In genomic region chr1:183996396-183996795, GRCh38 we compare ENCODE assay signal across 17 cellular contexts. TPM values are rescaled to one million over a fixed set of nuclear protein-coding genes. Genes with fewer than 3 reads are reported as not detected.
DNase-seq lines count a peak whose midpoint lies in the region; ATAC-seq and TF ChIP-seq lines count a peak whose summit lies in the region.
"Had no signal": no experiment of that assay in that cellular context is flagged by ENCODE, and none has a peak within 500 bp of the region (broad histone marks: within the 10 kb centered on the region; RNA-seq: fewer than 3 reads in every experiment).

No MANE protein-coding gene starts in this region.

- no peaks in the 10 kb centered on the region for H3K36me3 Mint-ChIP-seq in activated CD4-positive, alpha-beta T cell treated with anti-CD3 and anti-CD28 coated beads, Interleukin-2, amount 10 ng/mL, durations not matched to agents 24 days and 14 days (ENCODE audit: low read depth)
- H3K36me3 Mint-ChIP-seq in Calu3 (ENCODE audit: insufficient read depth, unreplicated experiment): no peaks in the 10 kb centered on the region
- H3K36me3 Mint-ChIP-seq in activated CD8-positive, alpha-beta memory T cell treated with anti-CD3 and anti-CD28 coated beads, Interleukin-2, amount 10 ng/mL, durations not matched to agents 7 days and 5 days: no peaks in the 10 kb centered on the region
- H3K36me3 Mint-ChIP-seq: activated naive CD8-positive, alpha-beta T cell had no signal

- BruUV-seq in Calu3 (replicated peaks; lab: Mats Ljungman, UMichigan): no TSS peak

- no peak for ATAC-seq in activated CD8-positive, alpha-beta memory T cell treated with anti-CD3 and anti-CD28 coated beads, Interleukin-2, amount 10 ng/mL, durations not matched to agents 7 days and 5 days
- ATAC-seq: activated CD4-positive, alpha-beta T cell treated with anti-CD3 and anti-CD28 coated beads for 36 hours had no signal

- peaks cover 9% of the 10 kb centered on the region for H3K27me3 Mint-ChIP-seq in activated CD4-positive, alpha-beta T cell treated with anti-CD3 and anti-CD28 coated beads, Interleukin-2, amount 10 ng/mL, durations not matched to agents 24 days and 14 days
- H3K27me3 Mint-ChIP-seq in Calu3 (ENCODE audit: unreplicated experiment): no peaks in the 10 kb centered on the region
- H3K27me3 Mint-ChIP-seq in activated CD8-positive, alpha-beta memory T cell treated with anti-CD3 and anti-CD28 coated beads, Interleukin-2, amount 10 ng/mL, durations not matched to agents 7 days and 5 days: no peaks in the 10 kb centered on the region
- H3K27me3 Mint-ChIP-seq: activated CD4-positive, alpha-beta T cell treated with anti-CD3 and anti-CD28 coated beads for 36 hours; activated naive CD8-positive, alpha-beta T cell had no signal

- no peaks in the 10 kb centered on the region for H3K9me3 Mint-ChIP-seq in activated CD4-positive, alpha-beta T cell treated with anti-CD3 and anti-CD28 coated beads, Interleukin-2, amount 10 ng/mL, durations not matched to agents 24 days and 14 days
- H3K9me3 Mint-ChIP-seq in Calu3 (ENCODE audit: low read depth, unreplicated experiment): no peaks in the 10 kb centered on the region
- H3K9me3 Mint-ChIP-seq in activated CD8-positive, alpha-beta memory T cell treated with anti-CD3 and anti-CD28 coated beads, Interleukin-2, amount 10 ng/mL, durations not matched to agents 7 days and 5 days (ENCODE audit: low read depth): no peaks in the 10 kb centered on the region
- H3K9me3 Mint-ChIP-seq: activated T-helper 1 cell treated with anti-CD3 and anti-CD28 coated beads, Interleukin-12 subunit alpha, Interleukin-12 subunit beta, Interleukin-2, Interleukin-4 antibody, amounts not matched to agents 30 ng/mL and 10 ng/mL and 1 ng/mL, durations not matched to agents 14 hours and 24 hours and 36 hours had no signal

- CTCF ChIA-PET in Calu3 (lab: Charles Lee): no interaction called here
- CTCF ChIA-PET in activated CD8-positive, alpha-beta memory T cell treated with anti-CD3 and anti-CD28 coated beads, Interleukin-2, amount 10 ng/mL, durations not matched to agents 7 days and 5 days (lab: Charles Lee): interaction anchor here (1.0 kb wide), 1 partner anchor 27 kb away, joined by 3 read pairs; no protein-coding TSS in a partner anchor

- H3K27ac ChIP-seq in temporal lobe (ENCODE audit: low read depth, low read length) (peak overlapping the region; percentile 22), coronary artery (no peak overlapping the region)
- H3K27ac ChIP-seq: KMS-11, spleen, stomach had no signal

- peak; percentile 51 for DNase-seq in activated CD4-positive, alpha-beta T cell treated with anti-CD3 and anti-CD28 coated beads, Interleukin-2, amount 10 ng/mL, durations not matched to agents 24 days and 14 days
- no peak for DNase-seq in activated CD4-positive, alpha-beta T cell treated with anti-CD3 and anti-CD28 coated beads, Interleukin-2, amount 50 U/mL, for 4 hours
- DNase-seq in OCI-M1 (lab: John Stamatoyannopoulos, UW) (peak; percentile 77), iPS-NIHi7 (ENCODE audit: extremely low spot score) (peak; percentile 59), Calu3 (no peak), coronary artery (ENCODE audit: low spot score) (no peak)
- no peak for DNase-seq in activated CD8-positive, alpha-beta memory T cell treated with anti-CD3 and anti-CD28 coated beads, Interleukin-2, amount 10 ng/mL, durations not matched to agents 7 days and 5 days
- DNase-seq: activated CD4-positive, alpha-beta T cell treated with anti-CD3 and anti-CD28 coated beads for 36 hours; NCI-H1930; NCI-H446; spleen; stomach had no signal

- H3K4me3 Mint-ChIP-seq in activated CD4-positive, alpha-beta T cell treated with anti-CD3 and anti-CD28 coated beads, Interleukin-2, amount 10 ng/mL, durations not matched to agents 24 days and 14 days: no peak overlapping the region
- no peak overlapping the region for H3K4me3 Mint-ChIP-seq in Calu3 (ENCODE audit: low read depth, unreplicated experiment)
- no peak overlapping the region for H3K4me3 Mint-ChIP-seq in activated CD8-positive, alpha-beta memory T cell treated with anti-CD3 and anti-CD28 coated beads, Interleukin-2, amount 10 ng/mL, durations not matched to agents 7 days and 5 days
- H3K4me3 Mint-ChIP-seq: activated CD4-positive, alpha-beta T cell treated with anti-CD3 and anti-CD28 coated beads for 36 hours; activated naive CD8-positive, alpha-beta T cell; activated T-helper 1 cell treated with anti-CD3 and anti-CD28 coated beads, Interleukin-12 subunit alpha, Interleukin-12 subunit beta, Interleukin-2, Interleukin-4 antibody, amounts not matched to agents 30 ng/mL and 10 ng/mL and 1 ng/mL, durations not matched to agents 14 hours and 24 hours and 36 hours; B cell had no signal

- TF ChIP-seq CTCF in Calu3 (IDR thresholded peaks at IDR 0.05; ENCODE audit: unreplicated experiment) (no peak), coronary artery (IDR thresholded peaks at IDR 0.05) (no peak)

- H3K4me1 Mint-ChIP-seq in activated CD4-positive, alpha-beta T cell treated with anti-CD3 and anti-CD28 coated beads, Interleukin-2, amount 10 ng/mL, durations not matched to agents 24 days and 14 days: peaks cover 3% of the 10 kb centered on the region
- peaks cover 60% of the 10 kb centered on the region for H3K4me1 Mint-ChIP-seq in Calu3 (ENCODE audit: low read depth, unreplicated experiment)
- H3K4me1 Mint-ChIP-seq in activated CD8-positive, alpha-beta memory T cell treated with anti-CD3 and anti-CD28 coated beads, Interleukin-2, amount 10 ng/mL, durations not matched to agents 7 days and 5 days: peaks cover 7% of the 10 kb centered on the region
- H3K4me1 Mint-ChIP-seq: B cell had no signal

- H3K4me3 ChIP-seq in coronary artery: no peak overlapping the region
- H3K4me3 ChIP-seq: spleen, stomach had no signal

- H3K27ac Mint-ChIP-seq in activated CD4-positive, alpha-beta T cell treated with anti-CD3 and anti-CD28 coated beads, Interleukin-2, amount 10 ng/mL, durations not matched to agents 24 days and 14 days: no peak overlapping the region
- H3K27ac Mint-ChIP-seq in Calu3 (ENCODE audit: unreplicated experiment): no peak overlapping the region
- no peak overlapping the region for H3K27ac Mint-ChIP-seq in activated CD8-positive, alpha-beta memory T cell treated with anti-CD3 and anti-CD28 coated beads, Interleukin-2, amount 10 ng/mL, durations not matched to agents 7 days and 5 days
- H3K27ac Mint-ChIP-seq: activated CD4-positive, alpha-beta T cell treated with anti-CD3 and anti-CD28 coated beads for 36 hours; activated naive CD8-positive, alpha-beta T cell; activated T-helper 1 cell treated with anti-CD3 and anti-CD28 coated beads, Interleukin-12 subunit alpha, Interleukin-12 subunit beta, Interleukin-2, Interleukin-4 antibody, amounts not matched to agents 30 ng/mL and 10 ng/mL and 1 ng/mL, durations not matched to agents 14 hours and 24 hours and 36 hours; B cell had no signal

- intact Hi-C loops in activated CD4-positive, alpha-beta T cell treated with anti-CD3 and anti-CD28 coated beads, Interleukin-2, amount 10 ng/mL, durations not matched to agents 24 days and 14 days (cut with micrococcal nuclease): no loop called here
- intact Hi-C loops in Calu3 (cut with micrococcal nuclease; ENCODE audit: unreplicated experiment): loop anchor here (5.0 kb wide), 1 partner anchor 56 kb away; the partner anchor contains the start of gene TSEN15

RNA-seq across cellular contexts. Expression of gene COLGALT2, which starts 41.1 kb away (rescaled TPM):
- 1.3 and 1.7 TPM in 2 replicates for total RNA-seq in activated CD4-positive, alpha-beta T cell treated with anti-CD3 and anti-CD28 coated beads, Interleukin-2, amount 10 ng/mL, durations not matched to agents 24 days and 14 days
- total RNA-seq in temporal lobe: 16.7 TPM
- total RNA-seq in Calu3 (2022): 5.9 and 6.4 TPM in 2 replicates
- 1 to 10 TPM; 1.6 to 3.3 TPM for total RNA-seq in activated CD8-positive, alpha-beta memory T cell treated with anti-CD3 and anti-CD28 coated beads, Interleukin-2, amount 10 ng/mL, durations not matched to agents 7 days and 5 days

RNA-seq across cellular contexts. Expression of gene TSEN15, which starts 55.1 kb away (rescaled TPM):
- total RNA-seq in activated CD4-positive, alpha-beta T cell treated with anti-CD3 and anti-CD28 coated beads, Interleukin-2, amount 10 ng/mL, durations not matched to agents 24 days and 14 days: 44.9 and 48.3 TPM in 2 replicates
- total RNA-seq in temporal lobe (21.1 TPM), Calu3 (2022) (51.7 and 62.6 TPM in 2 replicates)
- total RNA-seq in activated CD8-positive, alpha-beta memory T cell treated with anti-CD3 and anti-CD28 coated beads, Interleukin-2, amount 10 ng/mL, durations not matched to agents 7 days and 5 days: 10 to 100 TPM; 37.6 to 45.1 TPM

Comparison
In these comparisons a context has a peak if more than half of its experiments do, and no peak if none do; other contexts are left out.
1. DNase-seq: peak in activated CD4-positive, alpha-beta T cell treated with anti-CD3 and anti-CD28 coated beads, Interleukin-2, amount 10 ng/mL, durations not matched to agents 24 days and 14 days (single experiment), OCI-M1 (single experiment) and iPS-NIHi7 (single experiment); none in activated CD4-positive, alpha-beta T cell treated with anti-CD3 and anti-CD28 coated beads, Interleukin-2, amount 50 U/mL, for 4 hours (0 of 2), Calu3 (single experiment), activated CD8-positive, alpha-beta memory T cell treated with anti-CD3 and anti-CD28 coated beads, Interleukin-2, amount 10 ng/mL, durations not matched to agents 7 days and 5 days (single experiment) and coronary artery (single experiment).